Comparison of ENCODE assay signal across 39 cellular contexts in the genomic region with DNA sequence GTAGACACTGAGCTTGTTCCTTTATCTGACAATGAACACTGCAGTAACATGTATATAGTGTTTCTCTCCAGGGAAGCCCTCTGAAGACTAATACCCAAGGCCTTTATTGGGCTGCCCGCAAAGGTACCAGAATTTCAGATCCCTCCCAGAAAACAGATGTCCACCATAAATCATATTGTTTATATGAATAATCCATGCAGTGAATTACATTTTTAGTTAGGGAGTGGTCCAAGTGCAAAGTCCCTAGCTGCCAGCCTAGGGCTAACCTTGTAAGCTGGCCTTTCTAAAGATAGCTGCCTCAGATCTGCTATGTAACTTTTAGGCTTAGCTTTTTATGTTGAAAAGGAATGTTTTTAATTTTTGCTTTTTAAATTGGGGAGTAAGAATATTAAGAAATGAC.
"Had no signal": no experiment of that assay in that cellular context is flagged by ENCODE, and none has a peak within 500 bp of the region (broad histone marks: within the 10 kb centered on the region; RNA-seq: fewer than 3 reads in every experiment).

No MANE protein-coding gene starts in this region.

- ATAC-seq: activated CD8-positive, alpha-beta memory T cell treated with anti-CD3 and anti-CD28 coated beads, Interleukin-2, amount 10 ng/mL, durations not matched to agents 7 days and 5 days; activated naive CD8-positive, alpha-beta T cell treated with anti-CD3 and anti-CD28 coated beads, Interleukin-2, amount 50 U/mL, for 24 hours; PC-3; Right ventricle myocardium inferior had no signal

- H3K27ac Mint-ChIP-seq: activated CD4-positive, alpha-beta memory T cell treated with anti-CD3 and anti-CD28 coated beads, Interleukin-2, amount 10 ng/mL, durations not matched to agents 7 days and 5 days; activated CD8-positive, alpha-beta memory T cell treated with anti-CD3 and anti-CD28 coated beads, Interleukin-2, amount 10 ng/mL, durations not matched to agents 7 days and 5 days; activated naive CD4-positive, alpha-beta T cell treated with anti-CD3 and anti-CD28 coated beads, Interleukin-2, amount 10 ng/mL, durations not matched to agents 7 days and 5 days; activated naive CD8-positive, alpha-beta T cell; activated naive CD8-positive, alpha-beta T cell treated with anti-CD3 and anti-CD28 coated beads, Interleukin-2, amount 50 U/mL, for 24 hours; brain had no signal

- H3K36me3 ChIP-seq: Peyer's patch, WERI-Rb-1 had no signal

- H3K27me3 ChIP-seq: Peyer's patch had no signal

- H3K4me1 Mint-ChIP-seq: activated CD4-positive, alpha-beta memory T cell treated with anti-CD3 and anti-CD28 coated beads, Interleukin-2, amount 10 ng/mL, durations not matched to agents 7 days and 5 days; activated naive CD4-positive, alpha-beta T cell treated with anti-CD3 and anti-CD28 coated beads, Interleukin-2, amount 10 ng/mL, durations not matched to agents 7 days and 5 days had no signal

- H3K4me3 ChIP-seq: Peyer's patch had no signal

- H3K27me3 Mint-ChIP-seq: activated CD4-positive, alpha-beta memory T cell treated with anti-CD3 and anti-CD28 coated beads, Interleukin-2, amount 10 ng/mL, durations not matched to agents 7 days and 5 days; activated CD8-positive, alpha-beta memory T cell treated with anti-CD3 and anti-CD28 coated beads, Interleukin-2, amount 10 ng/mL, durations not matched to agents 7 days and 5 days; activated naive CD4-positive, alpha-beta T cell treated with anti-CD3 and anti-CD28 coated beads, Interleukin-2, amount 10 ng/mL, durations not matched to agents 7 days and 5 days; activated naive CD8-positive, alpha-beta T cell; activated naive CD8-positive, alpha-beta T cell treated with anti-CD3 and anti-CD28 coated beads, Interleukin-2, amount 50 U/mL, for 24 hours; brain had no signal

- DNase-seq: activated CD4-positive, alpha-beta memory T cell treated with anti-CD3 and anti-CD28 coated beads, Interleukin-2, amount 10 ng/mL, durations not matched to agents 7 days and 5 days; activated CD4-positive, alpha-beta T cell treated with anti-CD3 and anti-CD28 coated beads for 1 hour; activated CD4-positive, alpha-beta T cell treated with anti-CD3 and anti-CD28 coated beads for 48 hours; activated CD4-positive, CD25-positive, alpha-beta regulatory T cell; activated CD8-positive, alpha-beta memory T cell treated with anti-CD3 and anti-CD28 coated beads for 24 hours; activated CD8-positive, alpha-beta memory T cell treated with anti-CD3 and anti-CD28 coated beads, Interleukin-2, amount 10 ng/mL, durations not matched to agents 7 days and 5 days; activated CD8-positive, alpha-beta memory T cell treated with anti-CD3 and anti-CD28 coated beads, Interleukin-2, amount 50 U/mL, for 48 hours; activated effector memory CD4-positive, alpha-beta T cell treated with Interleukin-2 at 50 U/mL for 16 hours; activated naive CD4-positive, alpha-beta T cell treated with anti-CD3 and anti-CD28 coated beads, Interleukin-2, amount 10 ng/mL, durations not matched to agents 7 days and 5 days; activated naive CD8-positive, alpha-beta T cell treated with anti-CD3 and anti-CD28 coated beads, Interleukin-2, amount 50 U/mL, for 24 hours; activated T-cell treated with anti-CD3 and anti-CD28 coated beads, Interleukin-2, amount 50 U/mL, for 48 hours; anterior cingulate cortex; caudate nucleus; cerebellar nuclear complex; Karpas-422; KBM-7; MM.1S; MV-4-11; NCI-H1092; NCI-H1436 treated with DMSO at 0.1 percent for 48 hours; NCI-H1694 treated with DMSO at 0.1 percent for 48 hours; NCI-H2029; NCI-H2107; NCI-H2171; NCI-H510A; NCI-H526 treated with DMSO at 0.1 percent for 48 hours; NK-92 treated with Interleukin-12 subunit alpha and Interleukin-12 subunit beta, amount 100 ng/mL, for 24 hours; PC-3; Peyer's patch; SIG-M5; SW 1271; T-helper 1 cell; T-helper 2 cell; T-helper 9 cell; WERI-Rb-1 had no signal

- H3K4me1 ChIP-seq: Peyer's patch had no signal

- H3K36me3 Mint-ChIP-seq: activated naive CD4-positive, alpha-beta T cell treated with anti-CD3 and anti-CD28 coated beads, Interleukin-2, amount 10 ng/mL, durations not matched to agents 7 days and 5 days; activated naive CD8-positive, alpha-beta T cell had no signal

- H3K27ac ChIP-seq: Peyer's patch, RWPE1, WERI-Rb-1 had no signal

- H3K4me3 Mint-ChIP-seq: activated CD4-positive, alpha-beta memory T cell treated with anti-CD3 and anti-CD28 coated beads, Interleukin-2, amount 10 ng/mL, durations not matched to agents 7 days and 5 days; activated CD8-positive, alpha-beta memory T cell treated with anti-CD3 and anti-CD28 coated beads, Interleukin-2, amount 10 ng/mL, durations not matched to agents 7 days and 5 days; activated naive CD4-positive, alpha-beta T cell treated with anti-CD3 and anti-CD28 coated beads, Interleukin-2, amount 10 ng/mL, durations not matched to agents 7 days and 5 days; activated naive CD8-positive, alpha-beta T cell; activated naive CD8-positive, alpha-beta T cell treated with anti-CD3 and anti-CD28 coated beads, Interleukin-2, amount 50 U/mL, for 24 hours; brain had no signal

- H3K9me3 ChIP-seq: Peyer's patch had no signal

- H3K9me3 Mint-ChIP-seq: activated CD4-positive, alpha-beta memory T cell treated with anti-CD3 and anti-CD28 coated beads, Interleukin-2, amount 10 ng/mL, durations not matched to agents 7 days and 5 days; activated naive CD4-positive, alpha-beta T cell treated with anti-CD3 and anti-CD28 coated beads, Interleukin-2, amount 10 ng/mL, durations not matched to agents 7 days and 5 days; activated naive CD8-positive, alpha-beta T cell treated with anti-CD3 and anti-CD28 coated beads, Interleukin-2, amount 50 U/mL, for 24 hours had no signal
